Comparison of ENCODE assay signal across 16 cellular contexts in the genomic region with DNA sequence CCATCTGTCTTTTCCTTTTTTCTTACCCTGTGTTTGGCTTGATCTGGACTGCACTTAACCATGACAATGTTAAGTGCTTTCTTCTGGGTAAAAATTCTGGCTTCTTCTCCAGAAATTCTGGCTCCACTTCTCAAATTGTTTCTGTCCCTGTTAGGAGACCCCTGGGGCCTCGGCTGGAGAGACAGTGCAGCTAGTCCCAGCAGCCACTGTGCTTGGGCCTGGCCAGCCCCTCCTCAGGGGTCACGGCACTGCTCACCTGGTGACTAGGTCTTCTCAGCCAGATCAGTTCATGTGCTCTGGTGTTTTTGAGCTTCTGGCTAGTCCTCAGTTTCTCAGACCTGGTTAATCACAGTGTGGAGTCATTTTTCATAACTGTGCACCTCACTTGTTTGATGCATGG.
DNase-seq lines count a peak whose midpoint lies in the region; ATAC-seq and TF ChIP-seq lines count a peak whose summit lies in the region.
"Had no signal": no experiment of that assay in that cellular context is flagged by ENCODE, and none has a peak within 500 bp of the region (broad histone marks: within the 10 kb centered on the region; RNA-seq: fewer than 3 reads in every experiment).

No MANE protein-coding gene starts in this region.

- no peak overlapping the region for H3K4me3 Mint-ChIP-seq in endothelial cell (ENCODE audit: unreplicated experiment)
- H3K4me3 Mint-ChIP-seq: CD8-positive, alpha-beta T cell had no signal

- H3K27me3 ChIP-seq in right atrium auricular region, result no peaks in the 10 kb centered on the region

- intact Hi-C loops in left cardiac atrium (cut with DNase I) (no loop called here), sciatic nerve (cut with DNase I) (no loop called here)

- TF ChIP-seq CTCF in right atrium auricular region (IDR thresholded peaks at IDR 0.05), result no peak
- TF ChIP-seq CTCF in endothelial cell (IDR thresholded peaks at IDR 0.05; ENCODE audit: unreplicated experiment), result no peak

- H3K4me3 ChIP-seq in right atrium auricular region, result no peak overlapping the region

- H3K36me3 ChIP-seq in right atrium auricular region, result peaks cover 15% of the 10 kb centered on the region

- H3K4me1 Mint-ChIP-seq in endothelial cell (ENCODE audit: unreplicated experiment), result peaks cover 4% of the 10 kb centered on the region

- no peak overlapping the region for H3K27ac Mint-ChIP-seq in endothelial cell (ENCODE audit: unreplicated experiment)
- H3K27ac Mint-ChIP-seq: CD8-positive, alpha-beta T cell had no signal

- no peaks in the 10 kb centered on the region for H3K9me3 Mint-ChIP-seq in endothelial cell (ENCODE audit: unreplicated experiment)
- H3K9me3 Mint-ChIP-seq: CD8-positive, alpha-beta T cell had no signal

- DNase-seq in right atrium auricular region (ENCODE audit: low spot score) (peak; percentile 32), left cardiac atrium (no peak), ecto neural progenitor cell (ENCODE audit: low spot score) (peak; percentile 34), sciatic nerve (ENCODE audit: low spot score) (peak; percentile 40), endothelial cell (ENCODE audit: low spot score) (no peak), ACHN (no peak)
- DNase-seq: Karpas-422, MV-4-11, NCI-H1105 treated with DMSO at 0.1 percent for 48 hours, NCI-H2029 treated with DMSO at 0.1 percent for 48 hours, NCI-H446 treated with DMSO at 0.1 percent for 48 hours, NCI-H526 treated with DMSO at 0.1 percent for 48 hours, PC-3, Right ventricle myocardium superior had no signal

- H3K9me3 ChIP-seq in right atrium auricular region, result no peaks in the 10 kb centered on the region

- in situ Hi-C loops in ACHN (cut with HindIII; ENCODE audit: low pct_ligation_motif_present, low pct_unique_long_range_greater_than_20kb, low sequenced_read_pairs), result no loop called here

- no peak overlapping the region for H3K27ac ChIP-seq in right atrium auricular region

- peaks cover 4% of the 10 kb centered on the region for H3K27me3 Mint-ChIP-seq in endothelial cell (ENCODE audit: unreplicated experiment)

- ATAC-seq in left cardiac atrium, result no peak
- ATAC-seq in sciatic nerve, result no peak
- ATAC-seq in GM21528 (IDR thresholded peaks at IDR 0.05; ENCODE audit: low FRiP score, unreplicated experiment), result no peak
- ATAC-seq: CD8-positive, alpha-beta T cell; PC-3 had no signal

- peaks cover 9% of the 10 kb centered on the region for H3K36me3 Mint-ChIP-seq in endothelial cell (ENCODE audit: low read depth, unreplicated experiment)

- peaks cover 0 to 5% of the 10 kb centered on the region in 2 donors for H3K4me1 ChIP-seq in right atrium auricular region

Comparison
In these comparisons a context has a peak if more than half of its experiments do, and no peak if none do; other contexts are left out.
1. DNase-seq: peak in right atrium auricular region (single experiment), ecto neural progenitor cell (single experiment) and sciatic nerve (single experiment); none in left cardiac atrium (single experiment), endothelial cell (single experiment) and ACHN (single experiment).